ENCODE assay signal across 2 cellular contexts in the genomic region with DNA sequence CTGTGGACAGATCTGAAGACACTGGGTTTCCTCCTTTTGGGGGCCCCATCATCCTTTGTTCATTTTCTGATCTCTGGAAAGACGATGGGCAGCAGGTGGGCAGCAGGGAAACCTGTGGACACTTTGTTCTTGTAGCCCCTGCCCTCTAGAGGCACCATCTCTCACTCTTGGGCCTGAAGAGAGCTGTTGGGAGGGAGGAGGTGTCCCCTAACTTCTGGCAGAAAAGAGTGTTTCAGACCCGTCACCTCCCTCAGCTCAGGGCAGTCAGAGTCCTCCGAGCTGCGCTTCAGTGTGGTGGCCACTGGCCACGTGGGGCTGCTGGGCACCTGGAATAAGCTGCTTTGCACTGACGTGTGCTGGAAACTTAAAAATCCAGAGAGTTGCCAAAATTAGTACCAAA.
TF ChIP-seq lines count a peak whose summit lies in the region.

No MANE protein-coding gene starts in this region.

TF ChIP-seq in GM23338, 12 proteins besides CTCF, POLR2A, EP300 and RAD21:
- TF ChIP-seq, protein P1, sequence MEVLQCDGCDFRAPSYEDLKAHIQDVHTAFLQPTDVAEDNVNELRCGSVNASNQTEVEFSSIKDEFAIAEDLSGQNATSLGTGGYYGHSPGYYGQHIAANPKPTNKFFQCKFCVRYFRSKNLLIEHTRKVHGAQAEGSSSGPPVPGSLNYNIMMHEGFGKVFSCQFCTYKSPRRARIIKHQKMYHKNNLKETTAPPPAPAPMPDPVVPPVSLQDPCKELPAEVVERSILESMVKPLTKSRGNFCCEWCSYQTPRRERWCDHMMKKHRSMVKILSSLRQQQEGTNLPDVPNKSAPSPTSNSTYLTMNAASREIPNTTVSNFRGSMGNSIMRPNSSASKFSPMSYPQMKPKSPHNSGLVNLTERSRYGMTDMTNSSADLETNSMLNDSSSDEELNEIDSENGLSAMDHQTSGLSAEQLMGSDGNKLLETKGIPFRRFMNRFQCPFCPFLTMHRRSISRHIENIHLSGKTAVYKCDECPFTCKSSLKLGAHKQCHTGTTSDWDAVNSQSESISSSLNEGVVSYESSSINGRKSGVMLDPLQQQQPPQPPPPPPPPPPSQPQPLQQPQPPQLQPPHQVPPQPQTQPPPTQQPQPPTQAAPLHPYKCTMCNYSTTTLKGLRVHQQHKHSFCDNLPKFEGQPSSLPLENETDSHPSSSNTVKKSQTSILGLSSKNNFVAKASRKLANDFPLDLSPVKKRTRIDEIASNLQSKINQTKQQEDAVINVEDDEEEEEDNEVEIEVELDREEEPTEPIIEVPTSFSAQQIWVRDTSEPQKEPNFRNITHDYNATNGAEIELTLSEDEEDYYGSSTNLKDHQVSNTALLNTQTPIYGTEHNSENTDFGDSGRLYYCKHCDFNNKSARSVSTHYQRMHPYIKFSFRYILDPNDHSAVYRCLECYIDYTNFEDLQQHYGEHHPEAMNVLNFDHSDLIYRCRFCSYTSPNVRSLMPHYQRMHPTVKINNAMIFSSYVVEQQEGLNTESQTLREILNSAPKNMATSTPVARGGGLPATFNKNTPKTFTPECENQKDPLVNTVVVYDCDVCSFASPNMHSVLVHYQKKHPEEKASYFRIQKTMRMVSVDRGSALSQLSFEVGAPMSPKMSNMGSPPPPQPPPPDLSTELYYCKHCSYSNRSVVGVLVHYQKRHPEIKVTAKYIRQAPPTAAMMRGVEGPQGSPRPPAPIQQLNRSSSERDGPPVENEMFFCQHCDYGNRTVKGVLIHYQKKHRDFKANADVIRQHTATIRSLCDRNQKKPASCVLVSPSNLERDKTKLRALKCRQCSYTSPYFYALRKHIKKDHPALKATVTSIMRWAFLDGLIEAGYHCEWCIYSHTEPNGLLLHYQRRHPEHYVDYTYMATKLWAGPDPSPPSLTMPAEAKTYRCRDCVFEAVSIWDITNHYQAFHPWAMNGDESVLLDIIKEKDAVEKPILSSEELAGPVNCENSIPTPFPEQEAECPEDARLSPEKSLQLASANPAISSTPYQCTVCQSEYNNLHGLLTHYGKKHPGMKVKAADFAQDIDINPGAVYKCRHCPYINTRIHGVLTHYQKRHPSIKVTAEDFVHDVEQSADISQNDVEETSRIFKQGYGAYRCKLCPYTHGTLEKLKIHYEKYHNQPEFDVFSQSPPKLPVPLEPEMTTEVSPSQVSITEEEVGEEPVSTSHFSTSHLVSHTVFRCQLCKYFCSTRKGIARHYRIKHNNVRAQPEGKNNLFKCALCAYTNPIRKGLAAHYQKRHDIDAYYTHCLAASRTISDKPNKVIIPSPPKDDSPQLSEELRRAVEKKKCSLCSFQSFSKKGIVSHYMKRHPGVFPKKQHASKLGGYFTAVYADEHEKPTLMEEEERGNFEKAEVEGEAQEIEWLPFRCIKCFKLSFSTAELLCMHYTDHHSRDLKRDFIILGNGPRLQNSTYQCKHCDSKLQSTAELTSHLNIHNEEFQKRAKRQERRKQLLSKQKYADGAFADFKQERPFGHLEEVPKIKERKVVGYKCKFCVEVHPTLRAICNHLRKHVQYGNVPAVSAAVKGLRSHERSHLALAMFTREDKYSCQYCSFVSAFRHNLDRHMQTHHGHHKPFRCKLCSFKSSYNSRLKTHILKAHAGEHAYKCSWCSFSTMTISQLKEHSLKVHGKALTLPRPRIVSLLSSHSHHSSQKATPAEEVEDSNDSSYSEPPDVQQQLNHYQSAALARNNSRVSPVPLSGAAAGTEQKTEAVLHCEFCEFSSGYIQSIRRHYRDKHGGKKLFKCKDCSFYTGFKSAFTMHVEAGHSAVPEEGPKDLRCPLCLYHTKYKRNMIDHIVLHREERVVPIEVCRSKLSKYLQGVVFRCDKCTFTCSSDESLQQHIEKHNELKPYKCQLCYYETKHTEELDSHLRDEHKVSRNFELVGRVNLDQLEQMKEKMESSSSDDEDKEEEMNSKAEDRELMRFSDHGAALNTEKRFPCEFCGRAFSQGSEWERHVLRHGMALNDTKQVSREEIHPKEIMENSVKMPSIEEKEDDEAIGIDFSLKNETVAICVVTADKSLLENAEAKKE (CRISPR knock-in tag; IDR thresholded peaks at IDR 0.05): no peak
- TF ChIP-seq POLR2AphosphoS5 (IDR thresholded peaks at IDR 0.05; ENCODE audit: low read depth): no peak

TF ChIP-seq in H1, 55 proteins besides CTCF, POLR2A, EP300 and RAD21:
- TF ChIP-seq TBP (IDR thresholded peaks at IDR 0.05; ENCODE audit: low read depth, low read length) (no peak), KDM5A (IDR thresholded peaks at IDR 0.05; ENCODE audit: low read length) (no peak), NRF1 (IDR thresholded peaks at IDR 0.05; ENCODE audit: low read depth, low read length) (no peak), SIN3A (conservative IDR thresholded peaks at IDR 0.05 in 1 of 2, IDR thresholded peaks at IDR 0.05 in 1 of 2; ENCODE audit: low read depth in 1 of 2, low read length in 2 of 2) (no peak), PHF8 (conservative IDR thresholded peaks at IDR 0.05; ENCODE audit: low read depth, low read length) (no peak), BCL11A (IDR thresholded peaks at IDR 0.05; ENCODE audit: low read depth in 2 of 2, low read length in 2 of 2) (no peak), SP4 (IDR thresholded peaks at IDR 0.05; ENCODE audit: low read length) (no peak), RXRA (IDR thresholded peaks at IDR 0.05; ENCODE audit: insufficient read depth, low read depth, low read length) (no peak), POLR2AphosphoS5 (IDR thresholded peaks at IDR 0.05; ENCODE audit: low read depth, low read length) (no peak), RFX5 (IDR thresholded peaks at IDR 0.05; ENCODE audit: borderline replicate concordance, low read depth, low read length) (no peak), FOSL1 (IDR thresholded peaks at IDR 0.05; ENCODE audit: insufficient read depth, low read depth, low read length) (no peak), RBBP5 (IDR thresholded peaks at IDR 0.05; ENCODE audit: borderline replicate concordance, low read depth, low read length) (no peak), SP2 (IDR thresholded peaks at IDR 0.05; ENCODE audit: low read length) (no peak)
- TF ChIP-seq, protein P2, sequence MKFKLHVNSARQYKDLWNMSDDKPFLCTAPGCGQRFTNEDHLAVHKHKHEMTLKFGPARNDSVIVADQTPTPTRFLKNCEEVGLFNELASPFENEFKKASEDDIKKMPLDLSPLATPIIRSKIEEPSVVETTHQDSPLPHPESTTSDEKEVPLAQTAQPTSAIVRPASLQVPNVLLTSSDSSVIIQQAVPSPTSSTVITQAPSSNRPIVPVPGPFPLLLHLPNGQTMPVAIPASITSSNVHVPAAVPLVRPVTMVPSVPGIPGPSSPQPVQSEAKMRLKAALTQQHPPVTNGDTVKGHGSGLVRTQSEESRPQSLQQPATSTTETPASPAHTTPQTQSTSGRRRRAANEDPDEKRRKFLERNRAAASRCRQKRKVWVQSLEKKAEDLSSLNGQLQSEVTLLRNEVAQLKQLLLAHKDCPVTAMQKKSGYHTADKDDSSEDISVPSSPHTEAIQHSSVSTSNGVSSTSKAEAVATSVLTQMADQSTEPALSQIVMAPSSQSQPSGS (IDR thresholded peaks at IDR 0.05; ENCODE audit: low read length): no peak
- TF ChIP-seq, protein P3, sequence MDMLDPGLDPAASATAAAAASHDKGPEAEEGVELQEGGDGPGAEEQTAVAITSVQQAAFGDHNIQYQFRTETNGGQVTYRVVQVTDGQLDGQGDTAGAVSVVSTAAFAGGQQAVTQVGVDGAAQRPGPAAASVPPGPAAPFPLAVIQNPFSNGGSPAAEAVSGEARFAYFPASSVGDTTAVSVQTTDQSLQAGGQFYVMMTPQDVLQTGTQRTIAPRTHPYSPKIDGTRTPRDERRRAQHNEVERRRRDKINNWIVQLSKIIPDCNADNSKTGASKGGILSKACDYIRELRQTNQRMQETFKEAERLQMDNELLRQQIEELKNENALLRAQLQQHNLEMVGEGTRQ (IDR thresholded peaks at IDR 0.05; ENCODE audit: low read length): no peak
- TF ChIP-seq, protein P4, sequence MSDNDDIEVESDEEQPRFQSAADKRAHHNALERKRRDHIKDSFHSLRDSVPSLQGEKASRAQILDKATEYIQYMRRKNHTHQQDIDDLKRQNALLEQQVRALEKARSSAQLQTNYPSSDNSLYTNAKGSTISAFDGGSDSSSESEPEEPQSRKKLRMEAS (IDR thresholded peaks at IDR 0.05): no peak
- TF ChIP-seq, protein P5, sequence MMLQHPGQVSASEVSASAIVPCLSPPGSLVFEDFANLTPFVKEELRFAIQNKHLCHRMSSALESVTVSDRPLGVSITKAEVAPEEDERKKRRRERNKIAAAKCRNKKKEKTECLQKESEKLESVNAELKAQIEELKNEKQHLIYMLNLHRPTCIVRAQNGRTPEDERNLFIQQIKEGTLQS (IDR thresholded peaks at IDR 0.05; ENCODE audit: insufficient read depth, low read depth, low read length): no peak
TF ChIP-seq in H1: peak in this region for 0.
